In the genomic region with DNA sequence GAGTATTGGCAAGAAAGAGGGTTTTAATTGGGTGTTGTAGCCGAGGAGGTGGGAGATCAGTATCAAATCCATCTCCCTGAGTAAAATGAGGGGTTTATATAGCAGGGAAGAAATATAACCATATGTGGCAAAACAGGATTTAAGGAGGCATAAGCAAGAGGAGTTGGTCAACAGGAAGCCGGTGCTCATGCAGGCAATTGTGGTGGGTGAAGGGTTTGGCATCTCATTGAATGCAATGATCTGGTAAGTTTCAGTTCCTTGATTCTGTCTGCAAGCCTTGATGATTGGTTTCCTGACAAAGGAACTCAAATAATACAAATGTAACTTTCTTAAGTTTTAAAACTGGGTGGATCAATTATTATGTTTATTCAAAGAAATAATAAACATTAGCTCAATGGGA, we compare ENCODE assay signal across 10 cellular contexts.
DNase-seq lines count a peak whose midpoint lies in the region; ATAC-seq and TF ChIP-seq lines count a peak whose summit lies in the region.
"Had no signal": no experiment of that assay in that cellular context is flagged by ENCODE, and none has a peak within 500 bp of the region (broad histone marks: within the 10 kb centered on the region; RNA-seq: fewer than 3 reads in every experiment).

No MANE protein-coding gene starts in this region.

- H3K27ac ChIP-seq in OCI-LY1 (ENCODE audit: low read depth, low read length, poor library complexity, severe bottlenecking) (peak overlapping the region; percentile 80), vagina (no peak overlapping the region)
- H3K27ac ChIP-seq: stomach had no signal

- DNase-seq in DMS53 (lab: John Stamatoyannopoulos, UW) (peak; percentile 77), GM13977 (ENCODE audit: low spot score) (no peak), dermis blood vessel endothelial cell (no peak), vagina (ENCODE audit: extremely low spot score in 2 of 2) (no peak), SW480 (ENCODE audit: low spot score) (no peak)
- DNase-seq: activated CD4-positive, alpha-beta T cell treated with anti-CD3 and anti-CD28 coated beads for 36 hours; stomach had no signal

- H3F3A ChIP-seq in OCI-LY1 (ENCODE audit: insufficient read depth, low read length) = no peaks in the 10 kb centered on the region

- H3K9me2 ChIP-seq in OCI-LY1 (ENCODE audit: low read depth, low read length) = no peaks in the 10 kb centered on the region

- in situ Hi-C loops in GM13977 (cut with MboI; ENCODE audit: low pct_unique_long_range_greater_than_20kb, low sequenced_read_pairs, unreplicated experiment) = no loop called here

- intact Hi-C loops in vagina (cut with DNase I) = no loop called here

- no peak overlapping the region for H3K4me3 ChIP-seq in OCI-LY1 (ENCODE audit: low read depth, low read length, poor library complexity, severe bottlenecking)
- no peak overlapping the region for H3K4me3 ChIP-seq in vagina
- H3K4me3 ChIP-seq: stomach had no signal

- peak overlapping the region; percentile 26; the same call in 1 of the 2 replicates for H3K4me2 ChIP-seq in OCI-LY1 (ENCODE audit: low read length)

- H3K4me1 ChIP-seq in OCI-LY1 (ENCODE audit: insufficient read depth, low read length, severe bottlenecking) (peaks cover 49% of the 10 kb centered on the region), vagina (no peaks in the 10 kb centered on the region)
- H3K4me1 ChIP-seq: stomach had no signal

- ATAC-seq in GM19467 (IDR thresholded peaks at IDR 0.05; ENCODE audit: unreplicated experiment) (peak; percentile 95), HG03097 (IDR thresholded peaks at IDR 0.05; ENCODE audit: low FRiP score, unreplicated experiment) (peak; percentile 99)
- ATAC-seq: activated CD4-positive, alpha-beta T cell treated with anti-CD3 and anti-CD28 coated beads for 36 hours had no signal

- TF ChIP-seq CTCF in OCI-LY1 (IDR thresholded peaks at IDR 0.05; ENCODE audit: low read length) (no peak), GM13977 (IDR thresholded peaks at IDR 0.05; ENCODE audit: extremely low read depth, insufficient read depth, missing control alignments) (no peak), vagina (IDR thresholded peaks at IDR 0.05) (no peak)

- TF ChIP-seq POLR2A in vagina (IDR thresholded peaks at IDR 0.05) = no peak

- H4K20me1 ChIP-seq in OCI-LY1 (ENCODE audit: insufficient read depth, low read length) = no peaks in the 10 kb centered on the region

- no peaks in the 10 kb centered on the region for H3K9me3 ChIP-seq in OCI-LY1 (ENCODE audit: low read length)
- no peaks in the 10 kb centered on the region for H3K9me3 ChIP-seq in vagina
- H3K9me3 ChIP-seq: stomach had no signal

- H3K79me2 ChIP-seq in OCI-LY1 (ENCODE audit: insufficient read depth, low read length) = no peaks in the 10 kb centered on the region

- no peak overlapping the region; the same call in 1 of the 2 replicates for H3K9ac ChIP-seq in OCI-LY1 (ENCODE audit: low read length)

- H3K36me3 ChIP-seq in OCI-LY1 (ENCODE audit: insufficient read depth, low read length) (no peaks in the 10 kb centered on the region), vagina (no peaks in the 10 kb centered on the region)
- H3K36me3 ChIP-seq: stomach had no signal

- no peak overlapping the region for H2AFZ ChIP-seq in OCI-LY1 (ENCODE audit: low read length)

- no peaks in the 10 kb centered on the region for H3K27me3 ChIP-seq in OCI-LY1 (ENCODE audit: insufficient read depth, low read length)
- no peaks in the 10 kb centered on the region for H3K27me3 ChIP-seq in vagina
- H3K27me3 ChIP-seq: stomach had no signal
